In the genomic region with DNA sequence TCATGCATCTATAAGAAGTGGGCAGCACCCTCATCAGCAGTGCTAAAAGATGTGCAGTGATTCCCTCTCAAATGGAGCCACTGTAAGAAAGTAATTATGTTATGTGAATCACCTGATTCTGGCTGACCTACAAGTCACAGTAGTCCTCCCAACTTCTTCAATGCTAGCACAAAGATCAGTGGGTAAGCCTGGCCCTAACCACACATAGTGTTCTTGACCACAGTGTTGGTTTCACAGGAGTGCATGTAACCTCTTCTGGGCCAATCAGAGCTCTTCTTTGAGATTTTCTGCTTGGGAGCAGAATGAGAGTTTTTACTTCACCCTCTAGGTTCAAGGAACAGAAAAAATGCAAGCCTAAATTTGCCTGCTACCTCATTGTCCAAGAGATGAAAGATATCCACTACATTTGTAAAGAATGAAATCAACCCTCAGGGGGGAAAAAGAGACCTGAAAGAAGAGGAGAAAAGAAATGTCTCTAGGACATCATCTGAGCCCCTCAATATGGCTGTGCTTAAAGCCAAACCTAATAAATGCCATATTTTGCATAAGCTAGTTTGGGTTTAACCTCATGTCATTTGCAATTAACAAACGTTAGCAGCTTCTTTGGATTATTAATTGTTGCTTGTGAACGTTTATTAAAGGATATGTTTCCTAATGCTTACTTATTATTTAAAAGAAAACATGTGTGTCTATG, we compare ENCODE assay signal across 9 cellular contexts.
DNase-seq lines count a peak whose midpoint lies in the region; ATAC-seq and TF ChIP-seq lines count a peak whose summit lies in the region.
"Had no signal": no experiment of that assay in that cellular context is flagged by ENCODE, and none has a peak within 500 bp of the region (broad histone marks: within the 10 kb centered on the region; RNA-seq: fewer than 3 reads in every experiment).

No MANE protein-coding gene starts in this region.

- DNase-seq in naive thymus-derived CD4-positive, alpha-beta T cell, result no peak
- DNase-seq in PC-9, result no peak
- no peak for DNase-seq in NCI-H2227 treated with DMSO at 0.1 percent for 48 hours (lab: John Stamatoyannopoulos, UW)
- no peak for DNase-seq in activated T-cell treated with anti-CD3 and anti-CD28 coated beads, Interleukin-2, amount 50 U/mL, for 48 hours
- no peak for DNase-seq in cerebellar nuclear complex (lab: John Stamatoyannopoulos, UW)
- DNase-seq: dorsolateral prefrontal cortex had no signal

- no peak overlapping the region for H3K4me3 Mint-ChIP-seq in naive thymus-derived CD4-positive, alpha-beta T cell

- H3K27me3 Mint-ChIP-seq in naive thymus-derived CD4-positive, alpha-beta T cell, result peaks cover 1 to 48% (median 35%) of the 10 kb centered on the region in 5 donors

- H2AFZ ChIP-seq in PC-9, result no peak overlapping the region

- H3K36me3 Mint-ChIP-seq in naive thymus-derived CD4-positive, alpha-beta T cell, result peaks cover 0 to 5% (median 0%) of the 10 kb centered on the region in 5 donors

- peaks cover 0 to 25% (median 5%) of the 10 kb centered on the region in 11 donors for H3K9me3 Mint-ChIP-seq in naive thymus-derived CD4-positive, alpha-beta T cell

- H3K27ac Mint-ChIP-seq in naive thymus-derived CD4-positive, alpha-beta T cell, result no peak overlapping the region

- no peaks in the 10 kb centered on the region for H3F3A ChIP-seq in PC-9 (ENCODE audit: insufficient read depth, low read depth)

- no peak for TF ChIP-seq CTCF in PC-9 (conservative IDR thresholded peaks at IDR 0.05)

- no peaks in the 10 kb centered on the region for H3K4me1 ChIP-seq in naive thymus-derived CD4-positive, alpha-beta T cell (ENCODE audit: control insufficient read depth in 2 of 2, insufficient read depth in 2 of 2, low read length in 2 of 2)
- no peaks in the 10 kb centered on the region for H3K4me1 ChIP-seq in PC-9 (replicated peaks; ENCODE audit: insufficient read depth)

- intact Hi-C loops in naive thymus-derived CD4-positive, alpha-beta T cell (cut with micrococcal nuclease), result no loop called here
- intact Hi-C loops in PC-9 (cut with micrococcal nuclease; ENCODE audit: unreplicated experiment), result no loop called here

- no peaks in the 10 kb centered on the region for H3K36me3 ChIP-seq in naive thymus-derived CD4-positive, alpha-beta T cell (ENCODE audit: control insufficient read depth in 2 of 3, insufficient read depth in 3 of 3, low read length in 3 of 3)
- no peaks in the 10 kb centered on the region for H3K36me3 ChIP-seq in PC-9 (ENCODE audit: low read depth)

- H3K27ac ChIP-seq in naive thymus-derived CD4-positive, alpha-beta T cell (ENCODE audit: low read depth, low read length), result no peak overlapping the region
- no peak overlapping the region for H3K27ac ChIP-seq in PC-9
- H3K27ac ChIP-seq: dorsolateral prefrontal cortex had no signal

- no peaks in the 10 kb centered on the region for H3K9me2 ChIP-seq in PC-9 (ENCODE audit: insufficient read depth)

- no peak overlapping the region for H3K4me2 ChIP-seq in PC-9

- CTCF ChIA-PET in naive thymus-derived CD4-positive, alpha-beta T cell (lab: Charles Lee), result no interaction called here
- CTCF ChIA-PET in PC-9 (lab: Charles Lee), result no interaction called here

- H3K4me3 ChIP-seq in naive thymus-derived CD4-positive, alpha-beta T cell (ENCODE audit: low read length), result no peak overlapping the region
- H3K4me3 ChIP-seq in PC-9, result no peak overlapping the region
- H3K4me3 ChIP-seq: dorsolateral prefrontal cortex had no signal

- no peaks in the 10 kb centered on the region for H3K9me3 ChIP-seq in naive thymus-derived CD4-positive, alpha-beta T cell (ENCODE audit: control insufficient read depth in 2 of 3, low read length in 3 of 3)
- H3K9me3 ChIP-seq in PC-9 (ENCODE audit: insufficient read depth, low read depth), result peaks cover 3% of the 10 kb centered on the region; the same call in 1 of the 2 replicates

- BruUV-seq in PC-9 (replicated peaks; lab: Mats Ljungman, UMichigan), result no TSS peak

- H3K4me1 Mint-ChIP-seq in naive thymus-derived CD4-positive, alpha-beta T cell, result no peaks in the 10 kb centered on the region

- H4K20me1 ChIP-seq in PC-9 (ENCODE audit: insufficient read depth), result no peaks in the 10 kb centered on the region

- no peaks in the 10 kb centered on the region for H3K27me3 ChIP-seq in naive thymus-derived CD4-positive, alpha-beta T cell (ENCODE audit: control insufficient read depth in 2 of 2, insufficient read depth in 2 of 2, low read length in 2 of 2)
- no peaks in the 10 kb centered on the region for H3K27me3 ChIP-seq in PC-9 (ENCODE audit: insufficient read depth, low read depth)
- H3K27me3 ChIP-seq: dorsolateral prefrontal cortex had no signal

- ATAC-seq in GM19025 (IDR thresholded peaks at IDR 0.05; ENCODE audit: low read depth, unreplicated experiment) (peak; percentile 99), HG02571 (IDR thresholded peaks at IDR 0.05; ENCODE audit: unreplicated experiment) (peak; percentile 100), HG03520 (IDR thresholded peaks at IDR 0.05; ENCODE audit: unreplicated experiment) (peak; percentile 100)
- peak; percentile 44 for ATAC-seq in naive thymus-derived CD4-positive, alpha-beta T cell

- POLR2A ChIA-PET in naive thymus-derived CD4-positive, alpha-beta T cell (lab: Charles Lee), result no interaction called here
- POLR2A ChIA-PET in PC-9 (lab: Charles Lee; ENCODE audit: unreplicated experiment), result no interaction called here

- H3K79me2 ChIP-seq in PC-9 (ENCODE audit: low read depth), result no peaks in the 10 kb centered on the region

Comparison
In these comparisons a context has a peak if more than half of its experiments do, and no peak if none do; other contexts are left out.
1. ATAC-seq: peak in every context shown above with its lines; median percentile 100 in HG02571; 100 in HG03520; 99 in GM19025; 44 in naive thymus-derived CD4-positive, alpha-beta T cell.